In the genomic region with DNA sequence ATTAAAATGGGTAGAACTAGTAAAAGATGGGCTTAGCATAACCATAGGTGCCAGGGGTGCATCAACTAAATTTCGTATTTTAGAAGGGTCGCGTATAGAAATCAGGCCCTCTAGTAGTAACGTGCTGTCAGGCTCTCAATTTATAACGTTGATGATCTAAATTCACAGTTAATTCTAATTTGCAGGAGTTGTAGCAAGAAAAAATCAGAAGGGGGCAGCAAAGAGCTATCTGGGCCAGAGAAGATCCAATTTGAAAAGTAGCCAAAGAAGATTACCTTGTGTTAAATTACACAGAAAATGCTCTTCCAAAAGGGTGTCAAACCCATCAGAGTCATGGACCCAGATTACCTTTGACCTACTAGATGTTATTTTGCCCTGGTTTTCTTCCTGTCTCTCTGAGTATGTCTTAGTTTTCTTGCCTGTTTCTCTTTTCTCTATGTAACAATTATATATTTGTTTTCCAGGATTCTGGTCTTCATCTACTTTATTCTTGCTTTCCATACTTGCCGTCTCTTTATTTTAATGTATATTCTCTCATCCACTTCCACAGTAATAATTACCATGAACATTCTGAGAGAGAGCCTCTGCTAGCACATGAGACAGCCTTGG, we compare ENCODE assay signal across 8 cellular contexts.
DNase-seq lines count a peak whose midpoint lies in the region; ATAC-seq and TF ChIP-seq lines count a peak whose summit lies in the region.

No MANE protein-coding gene starts in this region.

- peak; percentile 67 for ATAC-seq in HG02870 (IDR thresholded peaks at IDR 0.05; ENCODE audit: unreplicated experiment)
- no peak for ATAC-seq in naive thymus-derived CD8-positive, alpha-beta T cell

- H3K27ac Mint-ChIP-seq in activated CD4-positive, alpha-beta T cell treated with anti-CD3 and anti-CD28 coated beads, Interleukin-2, amount 10 ng/mL, durations not matched to agents 7 days and 5 days, result no peak overlapping the region
- no peak overlapping the region for H3K27ac Mint-ChIP-seq in MCF 10A (ENCODE audit: low read depth, unreplicated experiment)
- no peak overlapping the region for H3K27ac Mint-ChIP-seq in naive thymus-derived CD8-positive, alpha-beta T cell

- H3K4me3 Mint-ChIP-seq in activated CD4-positive, alpha-beta T cell treated with anti-CD3 and anti-CD28 coated beads, Interleukin-2, amount 10 ng/mL, durations not matched to agents 7 days and 5 days, result no peak overlapping the region
- no peak overlapping the region for H3K4me3 Mint-ChIP-seq in MCF 10A (ENCODE audit: unreplicated experiment)
- no peak overlapping the region for H3K4me3 Mint-ChIP-seq in naive thymus-derived CD8-positive, alpha-beta T cell

- CTCF ChIA-PET in activated CD4-positive, alpha-beta T cell treated with anti-CD3 and anti-CD28 coated beads, Interleukin-2, amount 10 ng/mL, durations not matched to agents 7 days and 5 days (lab: Charles Lee), result interaction anchor here (0.6 kb wide), 1 partner anchor 463 kb away, joined by 3 read pairs; no protein-coding TSS in a partner anchor
- CTCF ChIA-PET in MCF 10A (lab: Yijun Ruan, JAX), result interaction anchor here (0.6 to 2.7 kb wide), 9 partner anchors 10 to 1487 kb away, joined by 3 to 27 read pairs (median 3); no protein-coding TSS in a partner anchor

- POLR2A ChIA-PET in activated CD4-positive, alpha-beta T cell treated with anti-CD3 and anti-CD28 coated beads, Interleukin-2, amount 10 ng/mL, durations not matched to agents 7 days and 5 days (lab: Charles Lee), result no interaction called here
- POLR2A ChIA-PET in MCF 10A (lab: Yijun Ruan, JAX), result no interaction called here
- POLR2A ChIA-PET in naive thymus-derived CD8-positive, alpha-beta T cell (lab: Charles Lee), result no interaction called here

- no peaks in the 10 kb centered on the region for H3K27me3 Mint-ChIP-seq in activated CD4-positive, alpha-beta T cell treated with anti-CD3 and anti-CD28 coated beads, Interleukin-2, amount 10 ng/mL, durations not matched to agents 7 days and 5 days
- H3K27me3 Mint-ChIP-seq in MCF 10A (ENCODE audit: insufficient read depth, unreplicated experiment), result no peaks in the 10 kb centered on the region
- H3K27me3 Mint-ChIP-seq in naive thymus-derived CD8-positive, alpha-beta T cell, result no peaks in the 10 kb centered on the region

- DNase-seq in activated CD4-positive, alpha-beta T cell treated with anti-CD3 and anti-CD28 coated beads, Interleukin-2, amount 10 ng/mL, durations not matched to agents 7 days and 5 days, result peak; percentile 10
- no peak for DNase-seq in activated CD4-positive, alpha-beta T cell treated with anti-CD3 and anti-CD28 coated beads, Interleukin-2, amount 50 U/mL, for 1 hour
- DNase-seq in NCI-H2196 treated with DMSO at 0.1 percent for 48 hours (lab: John Stamatoyannopoulos, UW; ENCODE audit: unreplicated experiment) (peak; percentile 32), MCF 10A (ENCODE audit: unreplicated experiment) (peak; percentile 45), medulla oblongata (ENCODE audit: extremely low spot score) (peak; percentile 32)
- no peak for DNase-seq in naive thymus-derived CD8-positive, alpha-beta T cell
- DNase-seq in stimulated activated CD4-positive, alpha-beta T cell treated with anti-CD3 and anti-CD28 coated beads, Interleukin-15, amount 100 ng/mL, for 24 hours, result no peak

- H3K9me3 Mint-ChIP-seq in activated CD4-positive, alpha-beta T cell treated with anti-CD3 and anti-CD28 coated beads, Interleukin-2, amount 10 ng/mL, durations not matched to agents 7 days and 5 days, result no peaks in the 10 kb centered on the region
- H3K9me3 Mint-ChIP-seq in MCF 10A (ENCODE audit: unreplicated experiment), result no peaks in the 10 kb centered on the region
- H3K9me3 Mint-ChIP-seq in naive thymus-derived CD8-positive, alpha-beta T cell, result peaks cover 0 to 9% (median 1%) of the 10 kb centered on the region in 9 donors

- no TSS peak for BruUV-seq in MCF 10A (replicated peaks; lab: Mats Ljungman, UMichigan)

- no peaks in the 10 kb centered on the region for H3K4me1 Mint-ChIP-seq in activated CD4-positive, alpha-beta T cell treated with anti-CD3 and anti-CD28 coated beads, Interleukin-2, amount 10 ng/mL, durations not matched to agents 7 days and 5 days
- no peaks in the 10 kb centered on the region for H3K4me1 Mint-ChIP-seq in MCF 10A (ENCODE audit: insufficient read depth, unreplicated experiment)
- no peaks in the 10 kb centered on the region for H3K4me1 Mint-ChIP-seq in naive thymus-derived CD8-positive, alpha-beta T cell

- intact Hi-C loops in MCF 10A (cut with micrococcal nuclease), result loop anchor here (5.0 to 10.0 kb wide), 4 partner anchors 354 to 1487 kb away; no protein-coding TSS in a partner anchor

- peak; percentile 71 for TF ChIP-seq CTCF in MCF 10A (IDR thresholded peaks at IDR 0.05; ENCODE audit: unreplicated experiment)

- no peaks in the 10 kb centered on the region for H3K36me3 Mint-ChIP-seq in activated CD4-positive, alpha-beta T cell treated with anti-CD3 and anti-CD28 coated beads, Interleukin-2, amount 10 ng/mL, durations not matched to agents 7 days and 5 days (ENCODE audit: low read depth)
- H3K36me3 Mint-ChIP-seq in MCF 10A (ENCODE audit: insufficient read depth, unreplicated experiment), result no peaks in the 10 kb centered on the region
- H3K36me3 Mint-ChIP-seq in naive thymus-derived CD8-positive, alpha-beta T cell, result no peaks in the 10 kb centered on the region

Comparison
In these comparisons a context has a peak if more than half of its experiments do, and no peak if none do; other contexts are left out.
1. DNase-seq: peak in activated CD4-positive, alpha-beta T cell treated with anti-CD3 and anti-CD28 coated beads, Interleukin-2, amount 10 ng/mL, durations not matched to agents 7 days and 5 days (single experiment), NCI-H2196 treated with DMSO at 0.1 percent for 48 hours (single experiment), MCF 10A (single experiment) and medulla oblongata (single experiment); none in activated CD4-positive, alpha-beta T cell treated with anti-CD3 and anti-CD28 coated beads, Interleukin-2, amount 50 U/mL, for 1 hour (single experiment), naive thymus-derived CD8-positive, alpha-beta T cell (0 of 10) and stimulated activated CD4-positive, alpha-beta T cell treated with anti-CD3 and anti-CD28 coated beads, Interleukin-15, amount 100 ng/mL, for 24 hours (single experiment).